ENCODE assay signal across 11 cellular contexts in the genomic region with DNA sequence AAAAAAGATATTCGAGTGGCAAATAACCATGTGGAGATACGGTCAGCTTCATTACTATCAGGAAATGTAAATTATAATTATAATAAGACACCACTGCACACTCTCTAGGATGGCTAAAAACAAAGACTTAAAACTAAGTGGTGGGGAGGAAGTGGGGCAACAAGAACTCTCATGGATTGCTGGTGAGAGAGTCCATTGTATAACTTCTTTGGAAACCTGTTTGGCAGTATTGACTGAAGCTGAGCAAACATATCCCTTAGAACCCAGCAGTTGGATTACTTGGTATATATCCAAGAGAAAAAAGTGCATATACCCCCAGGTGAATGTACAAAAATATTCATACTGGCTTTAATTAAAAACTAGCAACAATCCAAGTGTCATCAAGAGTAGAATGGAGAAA.
"Had no signal": no experiment of that assay in that cellular context is flagged by ENCODE, and none has a peak within 500 bp of the region (broad histone marks: within the 10 kb centered on the region; RNA-seq: fewer than 3 reads in every experiment).

No MANE protein-coding gene starts in this region.

- ATAC-seq: activated naive CD4-positive, alpha-beta T cell treated with anti-CD3 and anti-CD28 coated beads, Interleukin-2, amount 50 U/mL, for 72 hours; stimulated activated effector memory CD8-positive, alpha-beta T cell treated with anti-CD3 and anti-CD28 coated beads, Interleukin-12 subunit alpha, Interleukin-12 subunit beta, amount 100 ng/mL, for 72 hours had no signal

- DNase-seq: activated CD4-positive, alpha-beta T cell treated with anti-CD3 and anti-CD28 coated beads, Interleukin-2, amount 50 U/mL, for 4 hours; activated gamma-delta T cell treated with Interleukin-2 at 50 U/mL for 16 hours; adrenal gland; effector CD8-positive, alpha-beta T cell; immature natural killer cell; naive B cell; sigmoid colon; stimulated activated CD4-positive, alpha-beta T cell treated with anti-CD3 and anti-CD28 coated beads, Interleukin-4, amount 100 ng/mL, for 24 hours; testis had no signal
